ENCODE assay signal across 33 cellular contexts in genomic region chr3:23094412-23094811, GRCh38.
"Had no signal": no experiment of that assay in that cellular context is flagged by ENCODE, and none has a peak within 500 bp of the region (broad histone marks: within the 10 kb centered on the region; RNA-seq: fewer than 3 reads in every experiment).

No MANE protein-coding gene starts in this region.

- DNase-seq: activated effector memory CD4-positive, alpha-beta T cell treated with anti-CD3 and anti-CD28 coated beads, Interleukin-2, amount 50 U/mL, for 16 hours; activated effector memory CD4-positive, alpha-beta T cell treated with Interleukin-2 at 50 U/mL for 16 hours; activated gamma-delta T cell; activated gamma-delta T cell treated with Interleukin-2 at 50 U/mL for 16 hours; activated naive CD4-positive, alpha-beta T cell; activated naive CD4-positive, alpha-beta T cell treated with anti-CD3 and anti-CD28 coated beads for 36 hours; activated naive CD4-positive, alpha-beta T cell treated with anti-CD3 and anti-CD28 coated beads, Interleukin-2, amount 10 ng/mL, durations not matched to agents 7 days and 5 days; activated naive CD4-positive, alpha-beta T cell treated with anti-CD3 and anti-CD28 coated beads, Interleukin-2, amount 50 U/mL, for 16 hours; activated naive CD4-positive, alpha-beta T cell treated with Interleukin-2 at 50 U/mL for 16 hours; activated naive CD8-positive, alpha-beta T cell treated with anti-CD3 and anti-CD28 coated beads for 36 hours; activated naive CD8-positive, alpha-beta T cell treated with anti-CD3 and anti-CD28 coated beads, Interleukin-2, amount 10 ng/mL, durations not matched to agents 7 days and 5 days; activated naive CD8-positive, alpha-beta T cell treated with anti-CD3 and anti-CD28 coated beads, Interleukin-2, amount 50 U/mL, for 24 hours; activated T-cell treated with anti-CD3 and anti-CD28 coated beads, Interleukin-2, amount 50 U/mL, for 1 hour; activated T-cell treated with anti-CD3 and anti-CD28 coated beads, Interleukin-2, amount 50 U/mL, for 24 hours; activated T-cell treated with anti-CD3 and anti-CD28 coated beads, Interleukin-2, amount 50 U/mL, for 4 hours; activated T-cell treated with anti-CD3 and anti-CD28 coated beads, Interleukin-2, amount 50 U/mL, for 48 hours; activated T-cell treated with anti-CD3 and anti-CD28 coated beads, Interleukin-2, amount 50 U/mL, for 72 hours; adrenal gland; amniotic stem cell; amygdala; anterior cingulate cortex; aorta; body of pancreas; caudate nucleus; central memory CD4-positive, alpha-beta T cell; cerebellar nuclear complex had no signal

- H3K36me3 ChIP-seq: adrenal gland, ascending aorta, brain microvascular endothelial cell, breast epithelium, cardiac muscle cell had no signal

- H3K9me3 ChIP-seq: adrenal gland, ascending aorta, body of pancreas, breast epithelium had no signal

- H3K4me1 ChIP-seq: adrenal gland, ascending aorta, body of pancreas, breast epithelium had no signal

- ATAC-seq: activated naive CD8-positive, alpha-beta T cell treated with anti-CD3 and anti-CD28 coated beads, Interleukin-2, amount 50 U/mL, for 24 hours; activated T-cell treated with anti-CD3 and anti-CD28 coated beads, Interleukin-2, amount 50 U/mL, for 4 hours; activated T-helper 17 cell treated with anti-CD3 and anti-CD28 coated beads, Interleukin-2, amount 50 U/mL, for 72 hours had no signal

- H3K27me3 ChIP-seq: adrenal gland, ascending aorta, body of pancreas, brain microvascular endothelial cell, breast epithelium, cardiac muscle cell had no signal

- H3K27ac ChIP-seq: adrenal gland, ascending aorta, body of pancreas, brain microvascular endothelial cell, breast epithelium, cardiac muscle cell had no signal

- H3K4me3 ChIP-seq: adrenal gland, ascending aorta, body of pancreas, breast epithelium, cardiac muscle cell had no signal

- FAIRE-seq: astrocyte, bronchial epithelial cell had no signal
